ENCODE assay signal across 8 cellular contexts in genomic region chr3:175941352-175941751, GRCh38.
A peak's percentile ranks its signal among the peaks of the same experiment; 100 is the strongest.
DNase-seq lines count a peak whose midpoint lies in the region; ATAC-seq and TF ChIP-seq lines count a peak whose summit lies in the region.

No MANE protein-coding gene starts in this region.

- peaks cover 0 to 8% (median 0%) of the 10 kb centered on the region in 3 donors for H3K9me3 ChIP-seq in esophagus squamous epithelium

- no peak overlapping the region for H3K4me3 ChIP-seq in esophagus squamous epithelium

- ATAC-seq in stimulated activated naive CD8-positive, alpha-beta T cell treated with anti-CD3 and anti-CD28 coated beads, Interleukin-15, amount 100 ng/mL, for 72 hours: peak; percentile 28
- ATAC-seq in stimulated activated naive CD8-positive, alpha-beta T cell treated with anti-CD3 and anti-CD28 coated beads, Interleukin-15, Interleukin-2, amounts not matched to agents 100 U/mL and 50 U/mL, for 24 hours: no peak
- no peak for ATAC-seq in GM21390 (IDR thresholded peaks at IDR 0.05; ENCODE audit: unreplicated experiment)

- no peaks in the 10 kb centered on the region for H3K4me1 ChIP-seq in esophagus squamous epithelium

- no peaks in the 10 kb centered on the region for H3K4me1 Mint-ChIP-seq in stimulated activated naive CD8-positive, alpha-beta T cell treated with anti-CD3 and anti-CD28 coated beads, Interleukin-15, amount 100 ng/mL, for 72 hours

- intact Hi-C loops in esophagus squamous epithelium (cut with DNase I): no loop called here

- TF ChIP-seq CTCF in esophagus squamous epithelium (IDR thresholded peaks at IDR 0.05): peak in 4 of 6 experiments; percentile 15 to 51 (median 30)

- peaks cover 6 to 27% of the 10 kb centered on the region in 2 donors for H3K9me3 Mint-ChIP-seq in stimulated activated naive CD8-positive, alpha-beta T cell treated with anti-CD3 and anti-CD28 coated beads, Interleukin-15, amount 100 ng/mL, for 72 hours

- H3K36me3 ChIP-seq in esophagus squamous epithelium: no peaks in the 10 kb centered on the region

- H3K4me3 Mint-ChIP-seq in stimulated activated naive CD8-positive, alpha-beta T cell treated with anti-CD3 and anti-CD28 coated beads, Interleukin-15, amount 100 ng/mL, for 72 hours: no peak overlapping the region

- H3K27me3 Mint-ChIP-seq in stimulated activated naive CD8-positive, alpha-beta T cell treated with anti-CD3 and anti-CD28 coated beads, Interleukin-15, amount 100 ng/mL, for 72 hours: no peaks in the 10 kb centered on the region

- H3K27ac Mint-ChIP-seq in stimulated activated naive CD8-positive, alpha-beta T cell treated with anti-CD3 and anti-CD28 coated beads, Interleukin-15, amount 100 ng/mL, for 72 hours: no peak overlapping the region

- DNase-seq in stimulated activated naive CD8-positive, alpha-beta T cell treated with anti-CD3 and anti-CD28 coated beads, Interleukin-15, amount 100 ng/mL, for 72 hours: no peak
- no peak for DNase-seq in stimulated activated naive CD8-positive, alpha-beta T cell treated with anti-CD3 and anti-CD28 coated beads, Interleukin-15, Interleukin-2, amounts not matched to agents 100 U/mL and 50 U/mL, for 24 hours
- DNase-seq in M059J (ENCODE audit: low read depth) (peak; percentile 74), esophagus squamous epithelium (lab: John Stamatoyannopoulos, UW) (no peak), NCI-H1436 (lab: John Stamatoyannopoulos, UW) (no peak), GOT3 (lab: John Stamatoyannopoulos, UW) (no peak)
- no peak for DNase-seq in activated CD8-positive, alpha-beta memory T cell treated with anti-CD3 and anti-CD28 coated beads, Interleukin-2, amount 50 U/mL, for 48 hours

- TF ChIP-seq POLR2A in esophagus squamous epithelium (IDR thresholded peaks at IDR 0.05): no peak

- H3K27ac ChIP-seq in esophagus squamous epithelium: no peak overlapping the region

- H3K27me3 ChIP-seq in esophagus squamous epithelium: no peaks in the 10 kb centered on the region
